10 cellular contexts compared by ENCODE assay signal in genomic region chr13:51355217-51355616, GRCh38. TPM values are rescaled to one million over a fixed set of nuclear protein-coding genes. Genes with fewer than 3 reads are reported as not detected.
"Had no signal": no experiment of that assay in that cellular context is flagged by ENCODE, and none has a peak within 500 bp of the region (broad histone marks: within the 10 kb centered on the region; RNA-seq: fewer than 3 reads in every experiment).

No MANE protein-coding gene starts in this region.

- ATAC-seq: K562 had no signal

- H3K4me3 Mint-ChIP-seq: H9 had no signal

- DNase-seq: GM23248, GOT3, H9, HCEC 1CT, IMR-90, KG1 had no signal

- H3K4me3 ChIP-seq: GM23248, K562 had no signal

- H3K9ac ChIP-seq: GM23248 had no signal

- H2AFZ ChIP-seq: GM23248 had no signal

- FAIRE-seq: H54, K562 had no signal

- H3K27ac ChIP-seq: GM23248, HL-60 had no signal

RNA-seq across cellular contexts. Expression of gene SERPINE3, which starts 15.7 kb away (rescaled TPM):
- total RNA-seq: GM23248, H9, HT1080, IMR-90, K562 had no signal
- polyA plus RNA-seq: IMR-90, K562 had no signal
